In genomic region chr7:95102662-95103061, GRCh38 we compare ENCODE assay signal across 25 cellular contexts.
DNase-seq lines count a peak whose midpoint lies in the region; ATAC-seq, FAIRE-seq and TF ChIP-seq lines count a peak whose summit lies in the region.
"Had no signal": no experiment of that assay in that cellular context is flagged by ENCODE, and none has a peak within 500 bp of the region (broad histone marks: within the 10 kb centered on the region; RNA-seq: fewer than 3 reads in every experiment).

No MANE protein-coding gene starts in this region.

- H3K27ac ChIP-seq in A549 (peak overlapping the region in 1 of 2 experiments; percentile 27; a peak in 2 of 6 replicates), substantia nigra (ENCODE audit: low read depth, low read length, poor library complexity, severe bottlenecking) (no peak overlapping the region)
- H3K27ac ChIP-seq: hepatocyte, prostate gland, thoracic aorta had no signal

- no peak overlapping the region for H3K4me3 ChIP-seq in A549
- H3K4me3 ChIP-seq: hepatocyte, prostate gland, thoracic aorta had no signal

- POLR2A ChIA-PET in A549 (lab: Yijun Ruan, JAX): no interaction called here

- H3K9me3 ChIP-seq in A549: no peaks in the 10 kb centered on the region
- H3K9me3 ChIP-seq: prostate gland, thoracic aorta had no signal

- H3K4me1 ChIP-seq in A549: peaks cover 41% of the 10 kb centered on the region
- H3K4me1 ChIP-seq: prostate gland had no signal

- TF ChIP-seq CTCF in A549 (IDR thresholded peaks at IDR 0.05): no peak

- CTCF ChIA-PET in A549 (lab: Yijun Ruan, JAX): no interaction called here

- ATAC-seq in A549: peak in 1 of 2 experiments; percentile 42; a peak in 1 of 6 replicates
- ATAC-seq in HG03045 (IDR thresholded peaks at IDR 0.05; ENCODE audit: unreplicated experiment): no peak
- ATAC-seq: activated CD8-positive, alpha-beta T cell treated with anti-CD3 and anti-CD28 coated beads, Interleukin-2, amount 10 ng/mL, durations not matched to agents 7 days and 5 days; activated naive CD8-positive, alpha-beta T cell treated with anti-CD3 and anti-CD28 coated beads, Interleukin-2, amount 50 U/mL, for 24 hours; T-helper 17 cell; WTC11 had no signal

- H3K4me2 ChIP-seq in A549: peak overlapping the region; percentile 43
- H3K4me2 ChIP-seq: hepatocyte had no signal

- TF ChIP-seq POLR2A in A549 (IDR thresholded peaks at IDR 0.05; ENCODE audit: low read length): no peak

- DNase-seq in A549 (ENCODE audit: low read depth in 1 of 2, low spot score in 1 of 2): peak in 1 of 2 experiments; percentile 17
- DNase-seq in HT1080 (ENCODE audit: low read depth): peak; percentile 73
- peak; percentile 51 for DNase-seq in amniotic epithelial cell (ENCODE audit: low read depth)
- DNase-seq in kidney glomerular epithelial cell (lab: John Stamatoyannopoulos, UW): peak; percentile 31
- DNase-seq in NCI-H2081 (lab: John Stamatoyannopoulos, UW): no peak
- no peak for DNase-seq in substantia nigra (lab: John Stamatoyannopoulos, UW)
- DNase-seq in NCI-H526 treated with DMSO at 0.1 percent for 48 hours (lab: John Stamatoyannopoulos, UW): no peak
- DNase-seq: activated CD8-positive, alpha-beta T cell treated with anti-CD3 and anti-CD28 coated beads, Interleukin-2, amount 10 ng/mL, durations not matched to agents 7 days and 5 days; activated naive CD8-positive, alpha-beta T cell treated with anti-CD3 and anti-CD28 coated beads, Interleukin-2, amount 50 U/mL, for 24 hours; C1 segment of cervical spinal cord; central memory CD4-positive, alpha-beta T cell; DMS 273 treated with DMSO at 0.1 percent for 48 hours; effector CD8-positive, alpha-beta T cell; IMR-90; kidney; mesendoderm; NCI-H1930; SIG-M5; stimulated activated CD4-positive, alpha-beta T cell treated with anti-CD3 and anti-CD28 coated beads, Interleukin-12 subunit alpha, Interleukin-12 subunit beta, amount 100 ng/mL, for 4 hours; T-helper 17 cell had no signal

- 49% methylated on average over 3 of the region's 3 CpGs for WGBS in A549 (ENCODE audit: missing lambda C conversion rate)

- TF ChIP-seq EP300 in A549 (IDR thresholded peaks at IDR 0.05): no peak

- TF ChIP-seq RAD21 in A549 (conservative IDR thresholded peaks at IDR 0.05 in 1 of 2, IDR thresholded peaks at IDR 0.05 in 1 of 2): no peak

- no peak for FAIRE-seq in A549 (lab: Jason Lieb, UNC)
- FAIRE-seq: kidney had no signal

TF ChIP-seq in A549, 52 proteins besides CTCF, POLR2A, EP300 and RAD21:
- TF ChIP-seq EHF (CRISPR knock-in tag; IDR thresholded peaks at IDR 0.05): no peak
- no peak for TF ChIP-seq MAFK (IDR thresholded peaks at IDR 0.05; ENCODE audit: partially characterized antibody)
- no peak for TF ChIP-seq CHD2 (IDR thresholded peaks at IDR 0.05; ENCODE audit: low read length, partially characterized antibody)
- TF ChIP-seq FOSL2 (IDR thresholded peaks at IDR 0.05): peak; percentile 53
- TF ChIP-seq FOSL2 (CRISPR knock-in tag; IDR thresholded peaks at IDR 0.05): peak; percentile 79

Comparison
In these comparisons a context has a peak if more than half of its experiments do, and no peak if none do; other contexts are left out.
1. DNase-seq: peak in HT1080 (single experiment), amniotic epithelial cell (single experiment) and kidney glomerular epithelial cell (single experiment); none in NCI-H2081 (0 of 2), substantia nigra (0 of 49) and NCI-H526 treated with DMSO at 0.1 percent for 48 hours (single experiment).